Comparison of ENCODE assay signal across 12 cellular contexts in genomic region chr10:13585943-13586342, GRCh38. TPM values are rescaled to one million over a fixed set of nuclear protein-coding genes. Genes with fewer than 3 reads are reported as not detected.
A peak's percentile ranks its signal among the peaks of the same experiment; 100 is the strongest.
DNase-seq lines count a peak whose midpoint lies in the region; ATAC-seq and TF ChIP-seq lines count a peak whose summit lies in the region.
"Had no signal": no experiment of that assay in that cellular context is flagged by ENCODE, and none has a peak within 500 bp of the region (broad histone marks: within the 10 kb centered on the region; RNA-seq: fewer than 3 reads in every experiment).

No MANE protein-coding gene starts in this region.

- intact Hi-C loops in MCF 10A (cut with micrococcal nuclease) (loop anchor here (1.0 to 5.0 kb wide), 3 partner anchors 59 to 214 kb away; partner anchors contain the start of gene BEND7), mammary epithelial cell (cut with micrococcal nuclease) (loop anchor here (1.0 to 2.0 kb wide), 5 partner anchors 59 to 214 kb away; no protein-coding TSS in a partner anchor), PC-9 (cut with micrococcal nuclease; ENCODE audit: unreplicated experiment) (loop anchor here (1.0 kb wide), 1 partner anchor 214 kb away; no protein-coding TSS in a partner anchor), psoas muscle (cut with DNase I) (no loop called here)

- H3K36me3 ChIP-seq in mammary epithelial cell (ENCODE audit: insufficient read depth, low read length) (no peaks in the 10 kb centered on the region), PC-9 (ENCODE audit: low read depth) (no peaks in the 10 kb centered on the region), psoas muscle (ENCODE audit: insufficient read depth in 1 of 2, low read depth in 1 of 2) (peaks cover 0 to 1% of the 10 kb centered on the region in 2 donors)
- H3K36me3 ChIP-seq: adrenal gland had no signal

- H3K36me3 Mint-ChIP-seq in MCF 10A (ENCODE audit: insufficient read depth, unreplicated experiment) (peaks cover 4% of the 10 kb centered on the region), endothelial cell (ENCODE audit: low read depth, unreplicated experiment) (no peaks in the 10 kb centered on the region)

- 15% methylated on average over 4 of the region's 4 CpGs for WGBS in mammary epithelial cell (ENCODE audit: low coverage, missing lambda C conversion rate)
- WGBS in psoas muscle, 3 donors, result 65 to 78% (median 68%) methylated on average over 4 of the region's 4 CpGs

- no peak overlapping the region for H3K9ac ChIP-seq in mammary epithelial cell (ENCODE audit: insufficient read depth, low read length)

- H3K9me2 ChIP-seq in PC-9 (ENCODE audit: insufficient read depth), result no peaks in the 10 kb centered on the region

- H2AFZ ChIP-seq in mammary epithelial cell (ENCODE audit: low read depth, low read length), result no peak overlapping the region
- no peak overlapping the region; the same call in 1 of the 2 replicates for H2AFZ ChIP-seq in PC-9

- H3K4me2 ChIP-seq in mammary epithelial cell (ENCODE audit: insufficient read depth, low read depth, low read length) (no peak overlapping the region), PC-9 (peak overlapping the region; percentile 87; the same call in 1 of the 2 replicates)

- peaks cover 6% of the 10 kb centered on the region for H3K4me1 Mint-ChIP-seq in MCF 10A (ENCODE audit: insufficient read depth, unreplicated experiment)
- H3K4me1 Mint-ChIP-seq in endothelial cell (ENCODE audit: unreplicated experiment), result peaks cover 13% of the 10 kb centered on the region

- BruUV-seq in MCF 10A (replicated peaks; lab: Mats Ljungman, UMichigan) (no TSS peak), mammary epithelial cell (replicated peaks; lab: Mats Ljungman, UMichigan) (no TSS peak), PC-9 (replicated peaks; lab: Mats Ljungman, UMichigan) (no TSS peak)

- H3K9me3 Mint-ChIP-seq in MCF 10A (ENCODE audit: unreplicated experiment) (no peaks in the 10 kb centered on the region), endothelial cell (ENCODE audit: unreplicated experiment) (no peaks in the 10 kb centered on the region)
- H3K9me3 Mint-ChIP-seq: memory B cell, T-cell had no signal

- CTCF ChIA-PET in MCF 10A (lab: Yijun Ruan, JAX), result interaction anchor here (0.6 to 7.9 kb wide), 13 partner anchors 11 to 1932 kb away, joined by 3 to 61 read pairs (median 3); no protein-coding TSS in a partner anchor
- CTCF ChIA-PET in mammary epithelial cell (lab: Charles Lee; ENCODE audit: low non-redundant PET), result no interaction called here
- CTCF ChIA-PET in PC-9 (lab: Charles Lee), result interaction anchor here (0.6 kb wide), 1 partner anchor 210 kb away, joined by 3 read pairs; no protein-coding TSS in a partner anchor

- no peaks in the 10 kb centered on the region for H3K9me3 ChIP-seq in mammary epithelial cell (replicated peaks; ENCODE audit: insufficient read depth, low read length)
- H3K9me3 ChIP-seq in PC-9 (ENCODE audit: insufficient read depth, low read depth), result no peaks in the 10 kb centered on the region
- H3K9me3 ChIP-seq in psoas muscle, result no peaks in the 10 kb centered on the region
- H3K9me3 ChIP-seq: adrenal gland had no signal

- no peak overlapping the region for H3K27ac Mint-ChIP-seq in MCF 10A (ENCODE audit: low read depth, unreplicated experiment)
- H3K27ac Mint-ChIP-seq in endothelial cell (ENCODE audit: unreplicated experiment), result no peak overlapping the region

- POLR2A ChIA-PET in MCF 10A (lab: Yijun Ruan, JAX) (interaction anchor here (0.6 to 2.2 kb wide), 9 partner anchors 8 to 438 kb away, joined by 3 to 17 read pairs (median 4); no protein-coding TSS in a partner anchor), PC-9 (lab: Charles Lee; ENCODE audit: unreplicated experiment) (no interaction called here)

- H4K20me1 ChIP-seq in mammary epithelial cell (ENCODE audit: insufficient read depth, low read length), result no peaks in the 10 kb centered on the region
- 0 out of 2 replicates have a peak, but pooled peaks cover 2% of the 10 kb centered on the region for H4K20me1 ChIP-seq in PC-9 (ENCODE audit: insufficient read depth)

- TF ChIP-seq CTCF in MCF 10A (IDR thresholded peaks at IDR 0.05; ENCODE audit: unreplicated experiment) (no peak), mammary epithelial cell (conservative IDR thresholded peaks at IDR 0.05 in 1 of 2, IDR thresholded peaks at IDR 0.05 in 1 of 2; ENCODE audit: extremely low read depth in 1 of 2, insufficient read depth in 1 of 2, low read depth in 1 of 2, low read length in 2 of 2) (no peak), PC-9 (conservative IDR thresholded peaks at IDR 0.05) (no peak), endothelial cell (IDR thresholded peaks at IDR 0.05; ENCODE audit: unreplicated experiment) (no peak), psoas muscle (IDR thresholded peaks at IDR 0.05) (no peak)

- H3K27ac ChIP-seq in mammary epithelial cell (ENCODE audit: insufficient read depth, low read depth, low read length) (no peak overlapping the region), PC-9 (no peak overlapping the region), psoas muscle (no peak overlapping the region)
- H3K27ac ChIP-seq: adrenal gland, epithelial cell of prostate had no signal

- H3K27me3 ChIP-seq in mammary epithelial cell (ENCODE audit: insufficient read depth, low read length) (no peaks in the 10 kb centered on the region), PC-9 (ENCODE audit: insufficient read depth, low read depth) (peaks cover 21% of the 10 kb centered on the region), psoas muscle (ENCODE audit: insufficient read depth in 3 of 3, low read length in 2 of 3) (peaks cover 0 to 12% (median 3%) of the 10 kb centered on the region in 3 donors)

- H3K79me2 ChIP-seq in mammary epithelial cell (ENCODE audit: insufficient read depth, low read length) (peaks cover 39% of the 10 kb centered on the region), PC-9 (ENCODE audit: low read depth) (peaks cover 13% of the 10 kb centered on the region)

- in situ Hi-C loops in mammary epithelial cell (cut with MboI; ENCODE audit: low sequenced_read_pairs in 2 of 2), result no loop called here

- peaks cover 4% of the 10 kb centered on the region for H3K4me1 ChIP-seq in mammary epithelial cell (ENCODE audit: insufficient read depth, low read length)
- H3K4me1 ChIP-seq in PC-9 (replicated peaks; ENCODE audit: insufficient read depth), result 0 out of 2 replicates have a peak, but pooled peaks cover 6% of the 10 kb centered on the region
- H3K4me1 ChIP-seq in psoas muscle, result peaks cover 15% of the 10 kb centered on the region

- H3K4me3 Mint-ChIP-seq in MCF 10A (ENCODE audit: unreplicated experiment), result peak overlapping the region; percentile 99
- H3K4me3 Mint-ChIP-seq in endothelial cell (ENCODE audit: unreplicated experiment), result peak overlapping the region; percentile 24

- no peak overlapping the region for H3K4me3 ChIP-seq in mammary epithelial cell (replicated peaks in 1 of 3; ENCODE audit: insufficient read depth in 1 of 3, low read depth in 2 of 3, low read length in 3 of 3)
- no peak overlapping the region for H3K4me3 ChIP-seq in PC-9
- H3K4me3 ChIP-seq in psoas muscle, result peak overlapping the region; percentile 81

- no peak for DNase-seq in MCF 10A (ENCODE audit: unreplicated experiment)
- DNase-seq in mammary epithelial cell, result no peak
- no peak for DNase-seq in PC-9
- DNase-seq in endothelial cell (ENCODE audit: low spot score), result no peak
- DNase-seq in psoas muscle, result no peak
- DNase-seq in NCI-H1694 treated with DMSO at 0.1 percent for 48 hours (lab: John Stamatoyannopoulos, UW), result no peak
- DNase-seq in DMS153 treated with DMSO at 0.1 percent for 48 hours (lab: John Stamatoyannopoulos, UW; ENCODE audit: unreplicated experiment), result no peak

- no peaks in the 10 kb centered on the region for H3F3A ChIP-seq in PC-9 (ENCODE audit: insufficient read depth, low read depth)

- peaks cover 27% of the 10 kb centered on the region for H3K27me3 Mint-ChIP-seq in MCF 10A (ENCODE audit: insufficient read depth, unreplicated experiment)
- no peaks in the 10 kb centered on the region for H3K27me3 Mint-ChIP-seq in endothelial cell (ENCODE audit: unreplicated experiment)

- ATAC-seq in psoas muscle, result no peak
- ATAC-seq in GM21526 (IDR thresholded peaks at IDR 0.05; ENCODE audit: low FRiP score, unreplicated experiment), result no peak

- dilution Hi-C loops in mammary epithelial cell (cut with HindIII; ENCODE audit: low sequenced_read_pairs), result loop anchor here (5.0 kb wide), 1 partner anchor 174 kb away; no protein-coding TSS in a partner anchor

RNA-seq across cellular contexts. Expression of gene PRPF18, which starts 0.8 kb away (rescaled TPM):
- total RNA-seq in MCF 10A (2022) (27.8 and 31.6 TPM in 2 replicates), mammary epithelial cell (10 to 100 TPM; 22.4 to 23.0 TPM), PC-9 (2021) (18.9 and 19.1 TPM in 2 replicates), endothelial cell (ENCODE audit: unreplicated experiment) (19.7 TPM), psoas muscle (10 to 100 TPM; 16.9 to 22.5 (median 20.2) TPM)
- polyA plus RNA-seq in mammary epithelial cell (11.4 TPM), psoas muscle (10 to 100 TPM; 15.1 to 26.4 (median 15.8) TPM)
- 1.7 TPM for polyA minus RNA-seq in mammary epithelial cell

RNA-seq across cellular contexts. Expression of gene BEND7, which starts 57.1 kb away (rescaled TPM):
- total RNA-seq in MCF 10A (2022), result 12.4 and 17.2 TPM in 2 replicates
- 1 to 10 TPM; 6.0 to 8.0 TPM for total RNA-seq in mammary epithelial cell
- 1.4 TPM for polyA plus RNA-seq in mammary epithelial cell
- 1.4 TPM for polyA minus RNA-seq in mammary epithelial cell
- 1.7 and 3.2 TPM in 2 replicates for total RNA-seq in PC-9 (2021)
- total RNA-seq in endothelial cell (ENCODE audit: unreplicated experiment), result 53.3 TPM
- total RNA-seq in psoas muscle, result 10 to 100 TPM; 16.3 to 27.6 (median 23.6) TPM
- 10 to 100 TPM in 2 of 3 donors, 1 to 10 TPM in 1; 6.1 to 21.6 (median 16.1) TPM for polyA plus RNA-seq in psoas muscle

Comparison
In these comparisons a context has a peak if more than half of its experiments do, and no peak if none do; other contexts are left out.
1. intact Hi-C loops: an anchor here in MCF 10A (1.0 to 5.0 kb wide), mammary epithelial cell (1.0 to 2.0 kb wide) and PC-9 (1.0 kb wide); none called in psoas muscle.